Comparison of ENCODE assay signal across 8 cellular contexts in genomic region chr1:161727343-161727924, GRCh38. TPM values are rescaled to one million over a fixed set of nuclear protein-coding genes. Genes with fewer than 3 reads are reported as not detected.
DNase-seq lines count a peak whose midpoint lies in the region; ATAC-seq and TF ChIP-seq lines count a peak whose summit lies in the region.

No MANE protein-coding gene starts in this region.

- no peaks in the 10 kb centered on the region for H3K36me3 Mint-ChIP-seq in type B pancreatic cell

- H3K27ac Mint-ChIP-seq in type B pancreatic cell = peak overlapping the region; percentile 76

- peaks cover 13% of the 10 kb centered on the region for H3K4me1 Mint-ChIP-seq in type B pancreatic cell (ENCODE audit: unreplicated experiment)

- peak overlapping the region; percentile 97 for H3K4me3 Mint-ChIP-seq in type B pancreatic cell

- peak; percentile 66 for DNase-seq in NCI-H82 (lab: John Stamatoyannopoulos, UW)
- DNase-seq in NCI-H82 treated with DMSO at 0.1 percent for 48 hours (lab: John Stamatoyannopoulos, UW; ENCODE audit: unreplicated experiment) = no peak
- DNase-seq in type B pancreatic cell (ENCODE audit: extremely low spot score, unreplicated experiment) = no peak
- no peak for DNase-seq in epidermal melanocyte (ENCODE audit: insufficient read length, low spot score)

- peak overlapping the region; percentile 88 for H3K9ac ChIP-seq in SU-DHL-6 (ENCODE audit: low read length)

- peak; percentile 19 for ATAC-seq in HG02970 (IDR thresholded peaks at IDR 0.05; ENCODE audit: low FRiP score, unreplicated experiment)

- H3K4me3 ChIP-seq in SU-DHL-6 (ENCODE audit: insufficient read depth, low read length, poor library complexity, severe bottlenecking) (peak overlapping the region; percentile 72), mesodermal cell (ENCODE audit: extremely low read depth, insufficient read depth, low read length, poor library complexity, severe bottlenecking) (peak overlapping the region; percentile 70)

- peak overlapping the region; percentile 78 for H3K4me2 ChIP-seq in SU-DHL-6 (ENCODE audit: low read depth, low read length, poor library complexity, severe bottlenecking)

- peaks cover 14% of the 10 kb centered on the region for H3F3A ChIP-seq in SU-DHL-6 (ENCODE audit: insufficient read depth)

- H3K79me2 ChIP-seq in SU-DHL-6 (ENCODE audit: insufficient read depth, low read length) = no peaks in the 10 kb centered on the region

- peaks cover 4% of the 10 kb centered on the region for H3K9me3 Mint-ChIP-seq in type B pancreatic cell

- no peaks in the 10 kb centered on the region for H3K27me3 ChIP-seq in SU-DHL-6 (ENCODE audit: low read length)

- peaks cover 19% of the 10 kb centered on the region for H3K4me1 ChIP-seq in mesodermal cell (ENCODE audit: control insufficient read depth, insufficient read depth, low read length, poor library complexity, severe bottlenecking)

- no peaks in the 10 kb centered on the region for H4K20me1 ChIP-seq in SU-DHL-6 (ENCODE audit: low read depth, low read length)

- no peak for TF ChIP-seq CTCF in SU-DHL-6 (IDR thresholded peaks at IDR 0.05; ENCODE audit: insufficient read depth, low read length, poor library complexity, severe bottlenecking)
- no peak for TF ChIP-seq CTCF in type B pancreatic cell (conservative IDR thresholded peaks at IDR 0.05)

- WGBS in mesodermal cell (ENCODE audit: insufficient coverage in 2 of 2), 2 experiments = 3 to 8% methylated on average over 11 to 31 of the region's 33 CpGs

- H3K27ac ChIP-seq in SU-DHL-6 (ENCODE audit: low read depth, low read length) = peak overlapping the region; percentile 58
- H3K27ac ChIP-seq in cingulate gyrus (ENCODE audit: low read depth, low read length) = peak overlapping the region; percentile 49
- peak overlapping the region; percentile 75 for H3K27ac ChIP-seq in mesodermal cell (ENCODE audit: low read depth, low read length, severe bottlenecking)

- peak overlapping the region; percentile 84 for H2AFZ ChIP-seq in SU-DHL-6 (ENCODE audit: low read depth, low read length, severe bottlenecking)

- no peaks in the 10 kb centered on the region for H3K9me2 ChIP-seq in SU-DHL-6 (replicated peaks; ENCODE audit: insufficient read depth, low read length)

- H3K27me3 Mint-ChIP-seq in type B pancreatic cell = peaks cover 55% of the 10 kb centered on the region

- H3K36me3 ChIP-seq in SU-DHL-6 (ENCODE audit: low read length) (no peaks in the 10 kb centered on the region), mesodermal cell (ENCODE audit: control insufficient read depth, insufficient read depth, low read length) (no peaks in the 10 kb centered on the region)

- H3K9me3 ChIP-seq in SU-DHL-6 (ENCODE audit: insufficient read depth, low read length) (no peaks in the 10 kb centered on the region), mesodermal cell (ENCODE audit: control insufficient read depth, low read length) (no peaks in the 10 kb centered on the region)

RNA-seq across cellular contexts. Expression of gene FCRLB, which starts 6.1 kb away (rescaled TPM):
- 0.66 TPM for polyA plus RNA-seq in mesodermal cell (2013, experiment 1 of 2)
- 0.56 TPM for polyA plus RNA-seq in mesodermal cell (2013, experiment 2 of 2)
- 0.45 and 0.82 TPM in 2 replicates for total RNA-seq in type B pancreatic cell (ENCODE audit: low replicate concordance)

RNA-seq across cellular contexts. Expression of gene FCRLA, which starts 20.4 kb away (rescaled TPM):
- polyA plus RNA-seq in mesodermal cell (2013, experiment 1 of 2) = 0.52 TPM
- 0.66 TPM for polyA plus RNA-seq in mesodermal cell (2013, experiment 2 of 2)
- 0.22 TPM in 1 of 2 replicates, not detected in the other for total RNA-seq in type B pancreatic cell (ENCODE audit: low replicate concordance)

RNA-seq across cellular contexts. Expression of gene DUSP12, which starts 22.2 kb away (rescaled TPM):
- polyA plus RNA-seq in mesodermal cell (2013, experiment 1 of 2) = 32.2 TPM
- 32.4 TPM for polyA plus RNA-seq in mesodermal cell (2013, experiment 2 of 2)
- 23.7 and 34.0 TPM in 2 replicates for total RNA-seq in type B pancreatic cell (ENCODE audit: low replicate concordance)

RNA-seq across cellular contexts. Expression of gene ATF6, which starts 38.7 kb away (rescaled TPM):
- polyA plus RNA-seq in mesodermal cell (2013, experiment 1 of 2) = 25.8 TPM
- 23.7 TPM for polyA plus RNA-seq in mesodermal cell (2013, experiment 2 of 2)
- total RNA-seq in type B pancreatic cell (ENCODE audit: low replicate concordance) = 21.7 and 22.9 TPM in 2 replicates
